Comparison of ENCODE assay signal across 1 cellular context in the genomic region with DNA sequence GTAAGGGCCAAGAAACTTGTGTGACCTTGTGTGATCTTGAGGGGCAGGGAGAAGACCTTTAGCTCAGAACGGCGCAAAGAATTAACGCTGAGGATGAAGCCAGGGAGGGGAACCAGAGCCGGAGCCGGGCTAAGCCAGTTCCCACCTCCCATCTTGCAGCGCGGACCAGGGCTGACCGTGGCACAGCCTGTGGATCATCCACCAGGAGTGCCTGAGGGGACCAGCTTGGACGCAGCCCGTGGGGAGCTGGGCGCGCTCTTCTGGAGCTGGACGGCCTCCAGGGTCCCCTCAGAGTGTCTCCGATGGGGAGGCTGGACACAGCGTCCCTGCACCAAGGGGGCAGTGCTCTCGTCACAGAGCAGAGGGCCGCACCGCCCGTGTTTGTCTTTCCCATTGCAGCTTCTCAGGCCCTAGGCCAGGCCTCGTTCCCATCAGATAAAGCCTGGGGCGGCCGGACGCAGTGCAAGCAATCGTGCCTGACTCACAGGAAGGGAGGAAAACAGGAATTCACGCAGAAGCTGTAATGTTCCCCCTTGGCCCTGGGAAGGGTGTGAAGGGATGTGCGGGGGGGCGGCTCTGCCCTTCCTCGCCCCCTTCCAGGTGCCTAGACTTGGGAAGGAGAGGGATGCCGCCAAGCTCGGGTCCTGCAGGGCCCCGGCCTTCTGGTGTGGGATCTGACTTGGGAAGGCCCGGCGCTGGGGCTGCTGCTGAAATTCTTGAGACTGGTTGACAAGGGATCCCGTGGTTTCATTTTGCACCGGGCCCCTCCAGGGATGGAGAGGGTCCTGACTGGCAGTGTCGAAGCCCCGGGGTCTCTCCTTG.
TF ChIP-seq lines count a peak whose summit lies in the region.
"Not testable (repeated sequence)": the region's sequence is repeated elsewhere in the genome, so short reads cannot be mapped to it uniquely, and the experiment has no call there.

No MANE protein-coding gene starts in this region.

TF ChIP-seq in K562, 482 proteins besides CTCF, POLR2A, EP300 and RAD21 (continued from another document):
- TF ChIP-seq, protein P1, sequence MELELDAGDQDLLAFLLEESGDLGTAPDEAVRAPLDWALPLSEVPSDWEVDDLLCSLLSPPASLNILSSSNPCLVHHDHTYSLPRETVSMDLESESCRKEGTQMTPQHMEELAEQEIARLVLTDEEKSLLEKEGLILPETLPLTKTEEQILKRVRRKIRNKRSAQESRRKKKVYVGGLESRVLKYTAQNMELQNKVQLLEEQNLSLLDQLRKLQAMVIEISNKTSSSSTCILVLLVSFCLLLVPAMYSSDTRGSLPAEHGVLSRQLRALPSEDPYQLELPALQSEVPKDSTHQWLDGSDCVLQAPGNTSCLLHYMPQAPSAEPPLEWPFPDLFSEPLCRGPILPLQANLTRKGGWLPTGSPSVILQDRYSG (tag; conservative IDR thresholded peaks at IDR 0.05; ENCODE audit: low read depth): 0 out of 2 replicates have a peak, but pooled peaks have one; percentile 46
- TF ChIP-seq GABPA (tag; conservative IDR thresholded peaks at IDR 0.05; ENCODE audit: low read depth): 0 out of 2 replicates have a peak, but pooled peaks have one; percentile 25
- TF ChIP-seq, protein P2, sequence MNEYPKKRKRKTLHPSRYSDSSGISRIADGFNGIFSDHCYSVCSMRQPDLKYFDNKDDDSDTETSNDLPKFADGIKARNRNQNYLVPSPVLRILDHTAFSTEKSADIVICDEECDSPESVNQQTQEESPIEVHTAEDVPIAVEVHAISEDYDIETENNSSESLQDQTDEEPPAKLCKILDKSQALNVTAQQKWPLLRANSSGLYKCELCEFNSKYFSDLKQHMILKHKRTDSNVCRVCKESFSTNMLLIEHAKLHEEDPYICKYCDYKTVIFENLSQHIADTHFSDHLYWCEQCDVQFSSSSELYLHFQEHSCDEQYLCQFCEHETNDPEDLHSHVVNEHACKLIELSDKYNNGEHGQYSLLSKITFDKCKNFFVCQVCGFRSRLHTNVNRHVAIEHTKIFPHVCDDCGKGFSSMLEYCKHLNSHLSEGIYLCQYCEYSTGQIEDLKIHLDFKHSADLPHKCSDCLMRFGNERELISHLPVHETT (CRISPR knock-in tag; conservative IDR thresholded peaks at IDR 0.05 in 1 of 2, IDR thresholded peaks at IDR 0.05 in 1 of 2): 0 out of 4 replicates have a peak, but pooled peaks of 1 of the 2 experiments have one; percentile 31
- TF ChIP-seq SMARCE1 (IDR thresholded peaks at IDR 0.05): peak; percentile 65; the same call in 1 of the 2 replicates
- peak; percentile 39; the same call in 1 of the 2 replicates for TF ChIP-seq ZNF644 (tag; IDR thresholded peaks at IDR 0.05; ENCODE audit: low read depth)
- TF ChIP-seq ZNF584 (CRISPR knock-in tag; IDR thresholded peaks at IDR 0.05; ENCODE audit: low read depth): peak; percentile 73; the same call in 1 of the 2 replicates
- peak; percentile 61 for TF ChIP-seq NFIC (IDR thresholded peaks at IDR 0.05)
- TF ChIP-seq ARID1B (IDR thresholded peaks at IDR 0.05): peak; percentile 71
- TF ChIP-seq ZNF764 (CRISPR knock-in tag; IDR thresholded peaks at IDR 0.05; ENCODE audit: low read depth): 0 out of 2 replicates have a peak, but pooled peaks have one; percentile 60
- TF ChIP-seq, protein P3, sequence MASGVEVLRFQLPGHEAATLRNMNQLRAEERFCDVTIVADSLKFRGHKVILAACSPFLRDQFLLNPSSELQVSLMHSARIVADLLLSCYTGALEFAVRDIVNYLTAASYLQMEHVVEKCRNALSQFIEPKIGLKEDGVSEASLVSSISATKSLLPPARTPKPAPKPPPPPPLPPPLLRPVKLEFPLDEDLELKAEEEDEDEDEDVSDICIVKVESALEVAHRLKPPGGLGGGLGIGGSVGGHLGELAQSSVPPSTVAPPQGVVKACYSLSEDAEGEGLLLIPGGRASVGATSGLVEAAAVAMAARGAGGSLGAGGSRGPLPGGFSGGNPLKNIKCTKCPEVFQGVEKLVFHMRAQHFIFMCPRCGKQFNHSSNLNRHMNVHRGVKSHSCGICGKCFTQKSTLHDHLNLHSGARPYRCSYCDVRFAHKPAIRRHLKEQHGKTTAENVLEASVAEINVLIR (CRISPR knock-in tag; IDR thresholded peaks at IDR 0.05): 0 out of 2 replicates have a peak, but pooled peaks have one; percentile 21
- TF ChIP-seq, protein P4, sequence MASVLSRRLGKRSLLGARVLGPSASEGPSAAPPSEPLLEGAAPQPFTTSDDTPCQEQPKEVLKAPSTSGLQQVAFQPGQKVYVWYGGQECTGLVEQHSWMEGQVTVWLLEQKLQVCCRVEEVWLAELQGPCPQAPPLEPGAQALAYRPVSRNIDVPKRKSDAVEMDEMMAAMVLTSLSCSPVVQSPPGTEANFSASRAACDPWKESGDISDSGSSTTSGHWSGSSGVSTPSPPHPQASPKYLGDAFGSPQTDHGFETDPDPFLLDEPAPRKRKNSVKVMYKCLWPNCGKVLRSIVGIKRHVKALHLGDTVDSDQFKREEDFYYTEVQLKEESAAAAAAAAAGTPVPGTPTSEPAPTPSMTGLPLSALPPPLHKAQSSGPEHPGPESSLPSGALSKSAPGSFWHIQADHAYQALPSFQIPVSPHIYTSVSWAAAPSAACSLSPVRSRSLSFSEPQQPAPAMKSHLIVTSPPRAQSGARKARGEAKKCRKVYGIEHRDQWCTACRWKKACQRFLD (CRISPR knock-in tag; IDR thresholded peaks at IDR 0.05): peak; percentile 59; the same call in 1 of the 2 replicates
- peak; percentile 35; the same call in 1 of the 2 replicates for TF ChIP-seq HIVEP1 (CRISPR knock-in tag; IDR thresholded peaks at IDR 0.05)
- TF ChIP-seq SMARCA4 (IDR thresholded peaks at IDR 0.05): peak; percentile 66
- 0 out of 2 replicates have a peak, but pooled peaks have one; percentile 42 for TF ChIP-seq GTF2E2 (tag; IDR thresholded peaks at IDR 0.05)
- TF ChIP-seq ZNF830 (CRISPR knock-in tag; IDR thresholded peaks at IDR 0.05): peak; percentile 30; the same call in 1 of the 2 replicates
- TF ChIP-seq, protein P5, sequence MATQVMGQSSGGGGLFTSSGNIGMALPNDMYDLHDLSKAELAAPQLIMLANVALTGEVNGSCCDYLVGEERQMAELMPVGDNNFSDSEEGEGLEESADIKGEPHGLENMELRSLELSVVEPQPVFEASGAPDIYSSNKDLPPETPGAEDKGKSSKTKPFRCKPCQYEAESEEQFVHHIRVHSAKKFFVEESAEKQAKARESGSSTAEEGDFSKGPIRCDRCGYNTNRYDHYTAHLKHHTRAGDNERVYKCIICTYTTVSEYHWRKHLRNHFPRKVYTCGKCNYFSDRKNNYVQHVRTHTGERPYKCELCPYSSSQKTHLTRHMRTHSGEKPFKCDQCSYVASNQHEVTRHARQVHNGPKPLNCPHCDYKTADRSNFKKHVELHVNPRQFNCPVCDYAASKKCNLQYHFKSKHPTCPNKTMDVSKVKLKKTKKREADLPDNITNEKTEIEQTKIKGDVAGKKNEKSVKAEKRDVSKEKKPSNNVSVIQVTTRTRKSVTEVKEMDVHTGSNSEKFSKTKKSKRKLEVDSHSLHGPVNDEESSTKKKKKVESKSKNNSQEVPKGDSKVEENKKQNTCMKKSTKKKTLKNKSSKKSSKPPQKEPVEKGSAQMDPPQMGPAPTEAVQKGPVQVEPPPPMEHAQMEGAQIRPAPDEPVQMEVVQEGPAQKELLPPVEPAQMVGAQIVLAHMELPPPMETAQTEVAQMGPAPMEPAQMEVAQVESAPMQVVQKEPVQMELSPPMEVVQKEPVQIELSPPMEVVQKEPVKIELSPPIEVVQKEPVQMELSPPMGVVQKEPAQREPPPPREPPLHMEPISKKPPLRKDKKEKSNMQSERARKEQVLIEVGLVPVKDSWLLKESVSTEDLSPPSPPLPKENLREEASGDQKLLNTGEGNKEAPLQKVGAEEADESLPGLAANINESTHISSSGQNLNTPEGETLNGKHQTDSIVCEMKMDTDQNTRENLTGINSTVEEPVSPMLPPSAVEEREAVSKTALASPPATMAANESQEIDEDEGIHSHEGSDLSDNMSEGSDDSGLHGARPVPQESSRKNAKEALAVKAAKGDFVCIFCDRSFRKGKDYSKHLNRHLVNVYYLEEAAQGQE (CRISPR knock-in tag; IDR thresholded peaks at IDR 0.05; ENCODE audit: low read depth): 0 out of 2 replicates have a peak, but pooled peaks have one; percentile 47
- TF ChIP-seq ATF1 (CRISPR knock-in tag; IDR thresholded peaks at IDR 0.05): not testable (repeated sequence)
- peak; percentile 62 for TF ChIP-seq ATF1 (tag; IDR thresholded peaks at IDR 0.05)
- TF ChIP-seq FOSL1 (tag; conservative IDR thresholded peaks at IDR 0.05): peak; percentile 78
- peak; percentile 72; the same call in 1 of the 2 replicates for TF ChIP-seq ZBTB17 (CRISPR knock-in tag; IDR thresholded peaks at IDR 0.05)
- 0 out of 2 replicates have a peak, but pooled peaks have one; percentile 66 for TF ChIP-seq ZNF583 (CRISPR knock-in tag; IDR thresholded peaks at IDR 0.05)
- TF ChIP-seq L3MBTL2 (IDR thresholded peaks at IDR 0.05): peak; percentile 75
- TF ChIP-seq CTBP1 (IDR thresholded peaks at IDR 0.05; ENCODE audit: borderline replicate concordance): peak; percentile 51; the same call in 1 of the 2 replicates
- TF ChIP-seq NR4A1 (CRISPR knock-in tag; IDR thresholded peaks at IDR 0.05): peak; percentile 72; the same call in 1 of the 2 replicates
- TF ChIP-seq NR4A1 (tag; IDR thresholded peaks at IDR 0.05): peak; percentile 76; the same call in 1 of the 2 replicates
- peak; percentile 34; the same call in 1 of the 2 replicates for TF ChIP-seq MTA3 (IDR thresholded peaks at IDR 0.05; ENCODE audit: borderline replicate concordance)
- peak; percentile 43; the same call in 1 of the 2 replicates for TF ChIP-seq E2F3 (CRISPR knock-in tag; IDR thresholded peaks at IDR 0.05)
- peak; percentile 67 for TF ChIP-seq POLR2G (IDR thresholded peaks at IDR 0.05; ENCODE audit: low read depth, low read length)
- TF ChIP-seq, protein P6, sequence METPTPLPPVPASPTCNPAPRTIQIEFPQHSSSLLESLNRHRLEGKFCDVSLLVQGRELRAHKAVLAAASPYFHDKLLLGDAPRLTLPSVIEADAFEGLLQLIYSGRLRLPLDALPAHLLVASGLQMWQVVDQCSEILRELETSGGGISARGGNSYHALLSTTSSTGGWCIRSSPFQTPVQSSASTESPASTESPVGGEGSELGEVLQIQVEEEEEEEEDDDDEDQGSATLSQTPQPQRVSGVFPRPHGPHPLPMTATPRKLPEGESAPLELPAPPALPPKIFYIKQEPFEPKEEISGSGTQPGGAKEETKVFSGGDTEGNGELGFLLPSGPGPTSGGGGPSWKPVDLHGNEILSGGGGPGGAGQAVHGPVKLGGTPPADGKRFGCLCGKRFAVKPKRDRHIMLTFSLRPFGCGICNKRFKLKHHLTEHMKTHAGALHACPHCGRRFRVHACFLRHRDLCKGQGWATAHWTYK (CRISPR knock-in tag; IDR thresholded peaks at IDR 0.05): peak; percentile 64; the same call in 1 of the 2 replicates
- peak; percentile 83; the same call in 1 of the 2 replicates for TF ChIP-seq HDAC8 (tag; IDR thresholded peaks at IDR 0.05)
- peak in 1 of 2 experiments; percentile 38; a peak in 1 of 4 replicates for TF ChIP-seq TRIM24 (IDR thresholded peaks at IDR 0.05)
- TF ChIP-seq, protein P7, sequence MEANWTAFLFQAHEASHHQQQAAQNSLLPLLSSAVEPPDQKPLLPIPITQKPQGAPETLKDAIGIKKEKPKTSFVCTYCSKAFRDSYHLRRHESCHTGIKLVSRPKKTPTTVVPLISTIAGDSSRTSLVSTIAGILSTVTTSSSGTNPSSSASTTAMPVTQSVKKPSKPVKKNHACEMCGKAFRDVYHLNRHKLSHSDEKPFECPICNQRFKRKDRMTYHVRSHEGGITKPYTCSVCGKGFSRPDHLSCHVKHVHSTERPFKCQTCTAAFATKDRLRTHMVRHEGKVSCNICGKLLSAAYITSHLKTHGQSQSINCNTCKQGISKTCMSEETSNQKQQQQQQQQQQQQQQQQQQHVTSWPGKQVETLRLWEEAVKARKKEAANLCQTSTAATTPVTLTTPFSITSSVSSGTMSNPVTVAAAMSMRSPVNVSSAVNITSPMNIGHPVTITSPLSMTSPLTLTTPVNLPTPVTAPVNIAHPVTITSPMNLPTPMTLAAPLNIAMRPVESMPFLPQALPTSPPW (CRISPR knock-in tag; IDR thresholded peaks at IDR 0.05): peak; percentile 82
- peak; percentile 32; the same call in 1 of the 2 replicates for TF ChIP-seq EGR1 (conservative IDR thresholded peaks at IDR 0.05)
- peak; percentile 58; the same call in 1 of the 2 replicates for TF ChIP-seq SMAD4 (CRISPR knock-in tag; conservative IDR thresholded peaks at IDR 0.05)
- TF ChIP-seq NRF1 (conservative IDR thresholded peaks at IDR 0.05 in 1 of 2, IDR thresholded peaks at IDR 0.05 in 1 of 2): peak in 1 of 2 experiments; percentile 34; a peak in 1 of 4 replicates
- peak; percentile 71 for TF ChIP-seq RBFOX2 (IDR thresholded peaks at IDR 0.05; ENCODE audit: low read depth, low read length)
